In the genomic region with DNA sequence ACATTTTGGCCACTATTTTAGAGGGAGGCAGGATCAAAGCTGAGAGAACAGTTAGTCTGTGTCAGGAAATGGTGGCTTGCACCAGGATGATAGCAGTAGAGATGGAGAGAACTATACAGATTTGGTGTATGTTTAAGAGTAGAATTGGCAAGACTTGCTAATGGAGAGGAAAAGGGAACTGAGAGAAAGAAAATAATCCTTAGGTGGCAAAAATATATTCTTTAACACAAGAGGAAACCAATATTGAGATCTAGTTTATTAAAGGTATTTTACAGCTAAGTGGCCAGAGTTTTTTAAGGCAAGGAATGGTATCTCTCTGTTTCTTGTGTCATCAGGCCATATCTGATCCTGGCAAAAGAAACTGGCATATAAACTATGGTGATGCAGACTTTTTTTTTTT, we compare ENCODE assay signal across 32 cellular contexts.
"Had no signal": no experiment of that assay in that cellular context is flagged by ENCODE, and none has a peak within 500 bp of the region (broad histone marks: within the 10 kb centered on the region; RNA-seq: fewer than 3 reads in every experiment).

No MANE protein-coding gene starts in this region.

- H3K4me1 Mint-ChIP-seq: activated CD4-positive, alpha-beta memory T cell treated with anti-CD3 and anti-CD28 coated beads, Interleukin-2, amount 10 ng/mL, durations not matched to agents 7 days and 5 days; activated CD4-positive, alpha-beta T cell treated with anti-CD3 and anti-CD28 coated beads for 36 hours; activated CD4-positive, alpha-beta T cell treated with anti-CD3 and anti-CD28 coated beads, Interleukin-2, amount 10 ng/mL, durations not matched to agents 7 days and 5 days had no signal

- H3K4me3 Mint-ChIP-seq: activated CD4-positive, alpha-beta memory T cell treated with anti-CD3 and anti-CD28 coated beads, Interleukin-2, amount 10 ng/mL, durations not matched to agents 7 days and 5 days; activated CD4-positive, alpha-beta T cell treated with anti-CD3 and anti-CD28 coated beads for 36 hours; activated CD4-positive, alpha-beta T cell treated with anti-CD3 and anti-CD28 coated beads, Interleukin-2, amount 10 ng/mL, durations not matched to agents 7 days and 5 days; activated naive CD8-positive, alpha-beta T cell; activated T-cell treated with anti-CD3 and anti-CD28 coated beads, Interleukin-2, amount 50 U/mL, for 24 hours; activated T-cell treated with anti-CD3 and anti-CD28 coated beads, Interleukin-2, amount 50 U/mL, for 72 hours had no signal

- H3K27ac ChIP-seq: body of pancreas, epithelial cell of prostate, esophagus squamous epithelium, gastroesophageal sphincter, heart right ventricle had no signal

- FAIRE-seq: colon, endometrium, endothelial cell of umbilical vein had no signal

- H3K27me3 ChIP-seq: body of pancreas, esophagus squamous epithelium, gastroesophageal sphincter, heart right ventricle had no signal

- H3K27me3 Mint-ChIP-seq: activated CD4-positive, alpha-beta memory T cell treated with anti-CD3 and anti-CD28 coated beads, Interleukin-2, amount 10 ng/mL, durations not matched to agents 7 days and 5 days; activated CD4-positive, alpha-beta T cell treated with anti-CD3 and anti-CD28 coated beads for 36 hours; activated CD4-positive, alpha-beta T cell treated with anti-CD3 and anti-CD28 coated beads, Interleukin-2, amount 10 ng/mL, durations not matched to agents 7 days and 5 days; activated naive CD8-positive, alpha-beta T cell; activated T-cell treated with anti-CD3 and anti-CD28 coated beads, Interleukin-2, amount 50 U/mL, for 24 hours had no signal

- DNase-seq: activated CD4-positive, alpha-beta memory T cell treated with anti-CD3 and anti-CD28 coated beads, Interleukin-2, amount 10 ng/mL, durations not matched to agents 7 days and 5 days; activated CD4-positive, alpha-beta T cell treated with anti-CD3 and anti-CD28 coated beads for 36 hours; activated CD4-positive, alpha-beta T cell treated with anti-CD3 and anti-CD28 coated beads, Interleukin-2, amount 10 ng/mL, durations not matched to agents 7 days and 5 days; activated CD4-positive, alpha-beta T cell treated with anti-CD3 and anti-CD28 coated beads, Interleukin-2, amount 50 U/mL, for 4 hours; activated CD4-positive, CD25-positive, alpha-beta regulatory T cell; activated CD4-positive, CD25-positive, alpha-beta regulatory T cell treated with anti-CD3 and anti-CD28 coated beads, Interleukin-2, amount 50 U/mL, for 72 hours; activated CD8-positive, alpha-beta memory T cell treated with anti-CD3 and anti-CD28 coated beads, Interleukin-2, amount 50 U/mL, for 48 hours; activated effector memory CD4-positive, alpha-beta T cell treated with Interleukin-2 at 50 U/mL for 16 hours; activated gamma-delta T cell treated with Interleukin-2 at 50 U/mL for 16 hours; activated naive CD4-positive, alpha-beta T cell treated with anti-CD3 and anti-CD28 coated beads, Interleukin-2, amount 50 U/mL, for 16 hours; activated naive CD4-positive, alpha-beta T cell treated with Interleukin-2 at 50 U/mL for 16 hours; activated T-cell treated with anti-CD3 and anti-CD28 coated beads for 4 hours; activated T-cell treated with anti-CD3 and anti-CD28 coated beads, Interleukin-2, amount 50 U/mL, for 24 hours; activated T-cell treated with anti-CD3 and anti-CD28 coated beads, Interleukin-2, amount 50 U/mL, for 72 hours; amniotic stem cell; aorta; body of pancreas; caudate nucleus; cortex of kidney; dermis blood vessel endothelial cell; effector CD8-positive, alpha-beta T cell; esophagus squamous epithelium; foreskin melanocyte; heart right ventricle; hippocampal formation; T-helper 2 cell had no signal

- H3K4me3 ChIP-seq: body of pancreas, esophagus squamous epithelium, gastroesophageal sphincter, heart right ventricle had no signal

- ATAC-seq: activated CD4-positive, alpha-beta T cell treated with anti-CD3 and anti-CD28 coated beads for 36 hours; activated T-cell treated with anti-CD3 and anti-CD28 coated beads, Interleukin-2, amount 50 U/mL, for 72 hours; body of pancreas; gastroesophageal sphincter; heart right ventricle had no signal

- H3K4me1 ChIP-seq: body of pancreas, esophagus squamous epithelium, gastroesophageal sphincter, heart right ventricle had no signal

- H3K9me3 Mint-ChIP-seq: activated CD4-positive, alpha-beta memory T cell treated with anti-CD3 and anti-CD28 coated beads, Interleukin-2, amount 10 ng/mL, durations not matched to agents 7 days and 5 days; activated CD4-positive, alpha-beta T cell treated with anti-CD3 and anti-CD28 coated beads, Interleukin-2, amount 10 ng/mL, durations not matched to agents 7 days and 5 days; activated T-cell treated with anti-CD3 and anti-CD28 coated beads, Interleukin-2, amount 50 U/mL, for 24 hours; activated T-cell treated with anti-CD3 and anti-CD28 coated beads, Interleukin-2, amount 50 U/mL, for 72 hours had no signal

- H3K27ac Mint-ChIP-seq: activated CD4-positive, alpha-beta memory T cell treated with anti-CD3 and anti-CD28 coated beads, Interleukin-2, amount 10 ng/mL, durations not matched to agents 7 days and 5 days; activated CD4-positive, alpha-beta T cell treated with anti-CD3 and anti-CD28 coated beads for 36 hours; activated CD4-positive, alpha-beta T cell treated with anti-CD3 and anti-CD28 coated beads, Interleukin-2, amount 10 ng/mL, durations not matched to agents 7 days and 5 days; activated naive CD8-positive, alpha-beta T cell; activated T-cell treated with anti-CD3 and anti-CD28 coated beads, Interleukin-2, amount 50 U/mL, for 24 hours; activated T-cell treated with anti-CD3 and anti-CD28 coated beads, Interleukin-2, amount 50 U/mL, for 72 hours had no signal

- H3K9me3 ChIP-seq: body of pancreas, esophagus squamous epithelium, gastroesophageal sphincter, heart right ventricle had no signal
